Comparison of ENCODE assay signal across 1 cellular context in the genomic region with DNA sequence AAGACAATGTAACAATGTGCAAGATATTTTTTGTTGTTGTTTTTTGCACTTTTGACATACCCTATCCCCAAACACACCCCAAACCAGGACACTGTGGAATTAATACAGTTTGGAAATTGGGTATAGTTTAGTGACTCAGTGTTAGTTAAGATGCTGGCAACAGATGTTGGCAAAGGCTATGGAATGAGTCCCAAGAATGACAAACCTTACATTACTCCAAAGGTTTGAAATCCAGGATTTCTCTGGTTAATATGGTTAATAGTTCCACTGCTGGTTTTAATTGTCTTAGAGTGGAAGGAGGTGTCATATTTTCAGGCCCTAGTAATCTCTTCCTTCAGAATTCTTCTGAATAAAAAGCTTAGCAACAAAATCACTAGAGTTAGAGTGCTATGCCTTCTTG.
TF ChIP-seq lines count a peak whose summit lies in the region.

No MANE protein-coding gene starts in this region.

TF ChIP-seq in WTC11, 78 proteins besides CTCF, POLR2A, EP300 and RAD21 (continued from another document):
- TF ChIP-seq, protein P1, sequence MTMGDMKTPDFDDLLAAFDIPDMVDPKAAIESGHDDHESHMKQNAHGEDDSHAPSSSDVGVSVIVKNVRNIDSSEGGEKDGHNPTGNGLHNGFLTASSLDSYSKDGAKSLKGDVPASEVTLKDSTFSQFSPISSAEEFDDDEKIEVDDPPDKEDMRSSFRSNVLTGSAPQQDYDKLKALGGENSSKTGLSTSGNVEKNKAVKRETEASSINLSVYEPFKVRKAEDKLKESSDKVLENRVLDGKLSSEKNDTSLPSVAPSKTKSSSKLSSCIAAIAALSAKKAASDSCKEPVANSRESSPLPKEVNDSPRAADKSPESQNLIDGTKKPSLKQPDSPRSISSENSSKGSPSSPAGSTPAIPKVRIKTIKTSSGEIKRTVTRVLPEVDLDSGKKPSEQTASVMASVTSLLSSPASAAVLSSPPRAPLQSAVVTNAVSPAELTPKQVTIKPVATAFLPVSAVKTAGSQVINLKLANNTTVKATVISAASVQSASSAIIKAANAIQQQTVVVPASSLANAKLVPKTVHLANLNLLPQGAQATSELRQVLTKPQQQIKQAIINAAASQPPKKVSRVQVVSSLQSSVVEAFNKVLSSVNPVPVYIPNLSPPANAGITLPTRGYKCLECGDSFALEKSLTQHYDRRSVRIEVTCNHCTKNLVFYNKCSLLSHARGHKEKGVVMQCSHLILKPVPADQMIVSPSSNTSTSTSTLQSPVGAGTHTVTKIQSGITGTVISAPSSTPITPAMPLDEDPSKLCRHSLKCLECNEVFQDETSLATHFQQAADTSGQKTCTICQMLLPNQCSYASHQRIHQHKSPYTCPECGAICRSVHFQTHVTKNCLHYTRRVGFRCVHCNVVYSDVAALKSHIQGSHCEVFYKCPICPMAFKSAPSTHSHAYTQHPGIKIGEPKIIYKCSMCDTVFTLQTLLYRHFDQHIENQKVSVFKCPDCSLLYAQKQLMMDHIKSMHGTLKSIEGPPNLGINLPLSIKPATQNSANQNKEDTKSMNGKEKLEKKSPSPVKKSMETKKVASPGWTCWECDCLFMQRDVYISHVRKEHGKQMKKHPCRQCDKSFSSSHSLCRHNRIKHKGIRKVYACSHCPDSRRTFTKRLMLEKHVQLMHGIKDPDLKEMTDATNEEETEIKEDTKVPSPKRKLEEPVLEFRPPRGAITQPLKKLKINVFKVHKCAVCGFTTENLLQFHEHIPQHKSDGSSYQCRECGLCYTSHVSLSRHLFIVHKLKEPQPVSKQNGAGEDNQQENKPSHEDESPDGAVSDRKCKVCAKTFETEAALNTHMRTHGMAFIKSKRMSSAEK (CRISPR knock-in tag; IDR thresholded peaks at IDR 0.05; ENCODE audit: borderline replicate concordance): no peak
- TF ChIP-seq ZNF121 (CRISPR knock-in tag; IDR thresholded peaks at IDR 0.05) (no peak), ZBTB21 (CRISPR knock-in tag; IDR thresholded peaks at IDR 0.05; ENCODE audit: borderline replicate concordance) (no peak), ATF1 (CRISPR knock-in tag; IDR thresholded peaks at IDR 0.05) (no peak), ZNF423 (CRISPR knock-in tag; IDR thresholded peaks at IDR 0.05) (no peak), OVOL2 (CRISPR knock-in tag; IDR thresholded peaks at IDR 0.05; ENCODE audit: borderline replicate concordance) (no peak)
- TF ChIP-seq, protein P2, sequence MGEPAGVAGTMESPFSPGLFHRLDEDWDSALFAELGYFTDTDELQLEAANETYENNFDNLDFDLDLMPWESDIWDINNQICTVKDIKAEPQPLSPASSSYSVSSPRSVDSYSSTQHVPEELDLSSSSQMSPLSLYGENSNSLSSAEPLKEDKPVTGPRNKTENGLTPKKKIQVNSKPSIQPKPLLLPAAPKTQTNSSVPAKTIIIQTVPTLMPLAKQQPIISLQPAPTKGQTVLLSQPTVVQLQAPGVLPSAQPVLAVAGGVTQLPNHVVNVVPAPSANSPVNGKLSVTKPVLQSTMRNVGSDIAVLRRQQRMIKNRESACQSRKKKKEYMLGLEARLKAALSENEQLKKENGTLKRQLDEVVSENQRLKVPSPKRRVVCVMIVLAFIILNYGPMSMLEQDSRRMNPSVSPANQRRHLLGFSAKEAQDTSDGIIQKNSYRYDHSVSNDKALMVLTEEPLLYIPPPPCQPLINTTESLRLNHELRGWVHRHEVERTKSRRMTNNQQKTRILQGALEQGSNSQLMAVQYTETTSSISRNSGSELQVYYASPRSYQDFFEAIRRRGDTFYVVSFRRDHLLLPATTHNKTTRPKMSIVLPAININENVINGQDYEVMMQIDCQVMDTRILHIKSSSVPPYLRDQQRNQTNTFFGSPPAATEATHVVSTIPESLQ (CRISPR knock-in tag; IDR thresholded peaks at IDR 0.05): no peak
- TF ChIP-seq, protein P3, sequence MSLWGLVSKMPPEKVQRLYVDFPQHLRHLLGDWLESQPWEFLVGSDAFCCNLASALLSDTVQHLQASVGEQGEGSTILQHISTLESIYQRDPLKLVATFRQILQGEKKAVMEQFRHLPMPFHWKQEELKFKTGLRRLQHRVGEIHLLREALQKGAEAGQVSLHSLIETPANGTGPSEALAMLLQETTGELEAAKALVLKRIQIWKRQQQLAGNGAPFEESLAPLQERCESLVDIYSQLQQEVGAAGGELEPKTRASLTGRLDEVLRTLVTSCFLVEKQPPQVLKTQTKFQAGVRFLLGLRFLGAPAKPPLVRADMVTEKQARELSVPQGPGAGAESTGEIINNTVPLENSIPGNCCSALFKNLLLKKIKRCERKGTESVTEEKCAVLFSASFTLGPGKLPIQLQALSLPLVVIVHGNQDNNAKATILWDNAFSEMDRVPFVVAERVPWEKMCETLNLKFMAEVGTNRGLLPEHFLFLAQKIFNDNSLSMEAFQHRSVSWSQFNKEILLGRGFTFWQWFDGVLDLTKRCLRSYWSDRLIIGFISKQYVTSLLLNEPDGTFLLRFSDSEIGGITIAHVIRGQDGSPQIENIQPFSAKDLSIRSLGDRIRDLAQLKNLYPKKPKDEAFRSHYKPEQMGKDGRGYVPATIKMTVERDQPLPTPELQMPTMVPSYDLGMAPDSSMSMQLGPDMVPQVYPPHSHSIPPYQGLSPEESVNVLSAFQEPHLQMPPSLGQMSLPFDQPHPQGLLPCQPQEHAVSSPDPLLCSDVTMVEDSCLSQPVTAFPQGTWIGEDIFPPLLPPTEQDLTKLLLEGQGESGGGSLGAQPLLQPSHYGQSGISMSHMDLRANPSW (CRISPR knock-in tag; conservative IDR thresholded peaks at IDR 0.05; ENCODE audit: low read depth): no peak
- TF ChIP-seq, protein P4, sequence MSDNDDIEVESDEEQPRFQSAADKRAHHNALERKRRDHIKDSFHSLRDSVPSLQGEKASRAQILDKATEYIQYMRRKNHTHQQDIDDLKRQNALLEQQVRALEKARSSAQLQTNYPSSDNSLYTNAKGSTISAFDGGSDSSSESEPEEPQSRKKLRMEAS (CRISPR knock-in tag; IDR thresholded peaks at IDR 0.05): no peak
- TF ChIP-seq, protein P5, sequence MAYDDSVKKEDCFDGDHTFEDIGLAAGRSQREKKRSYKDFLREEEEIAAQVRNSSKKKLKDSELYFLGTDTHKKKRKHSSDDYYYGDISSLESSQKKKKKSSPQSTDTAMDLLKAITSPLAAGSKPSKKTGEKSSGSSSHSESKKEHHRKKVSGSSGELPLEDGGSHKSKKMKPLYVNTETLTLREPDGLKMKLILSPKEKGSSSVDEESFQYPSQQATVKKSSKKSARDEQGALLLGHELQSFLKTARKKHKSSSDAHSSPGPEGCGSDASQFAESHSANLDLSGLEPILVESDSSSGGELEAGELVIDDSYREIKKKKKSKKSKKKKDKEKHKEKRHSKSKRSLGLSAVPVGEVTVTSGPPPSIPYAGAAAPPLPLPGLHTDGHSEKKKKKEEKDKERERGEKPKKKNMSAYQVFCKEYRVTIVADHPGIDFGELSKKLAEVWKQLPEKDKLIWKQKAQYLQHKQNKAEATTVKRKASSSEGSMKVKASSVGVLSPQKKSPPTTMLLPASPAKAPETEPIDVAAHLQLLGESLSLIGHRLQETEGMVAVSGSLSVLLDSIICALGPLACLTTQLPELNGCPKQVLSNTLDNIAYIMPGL (CRISPR knock-in tag; IDR thresholded peaks at IDR 0.05): no peak
